In genomic region chr18:62450546-62451395, GRCh38 we compare ENCODE assay signal across 8 cellular contexts.
DNase-seq lines count a peak whose midpoint lies in the region; FAIRE-seq and TF ChIP-seq lines count a peak whose summit lies in the region.

No MANE protein-coding gene starts in this region.

- no peaks in the 10 kb centered on the region for H3K79me2 ChIP-seq in OCI-LY7 (ENCODE audit: insufficient read depth, low read depth, low read length)

- H3K9me2 ChIP-seq in OCI-LY7 (ENCODE audit: insufficient read depth, low read length): no peaks in the 10 kb centered on the region

- DNase-seq in GM12891 (ENCODE audit: insufficient read length, low spot score) (no peak), NCI-H226 (peak; percentile 69), astrocyte of the spinal cord (ENCODE audit: low read depth, low spot score) (peak; percentile 70), iris pigment epithelial cell (ENCODE audit: low read depth) (peak; percentile 71), thyroid gland (peak; percentile 30 to 50), OCI-LY7 (ENCODE audit: low spot score) (no peak), NCI-H1436 (lab: John Stamatoyannopoulos, UW) (no peak)
- no peak for DNase-seq in activated T-cell treated with anti-CD3 and anti-CD28 coated beads, Interleukin-2, amount 50 U/mL, for 1 hour

- TF ChIP-seq CTCF in astrocyte of the spinal cord (IDR thresholded peaks at IDR 0.05; ENCODE audit: low read depth, low read length) (no peak), thyroid gland (IDR thresholded peaks at IDR 0.05) (no peak), OCI-LY7 (conservative IDR thresholded peaks at IDR 0.05; ENCODE audit: low read length) (no peak)

- in situ Hi-C loops in astrocyte of the spinal cord (cut with HindIII; ENCODE audit: low sequenced_read_pairs): no loop called here

- H3K4me3 ChIP-seq in astrocyte of the spinal cord (ENCODE audit: low read depth, low read length): no peak overlapping the region
- H3K4me3 ChIP-seq in thyroid gland (replicated peaks in 1 of 3): no peak overlapping the region
- no peak overlapping the region for H3K4me3 ChIP-seq in OCI-LY7 (ENCODE audit: low read depth, low read length, poor library complexity, severe bottlenecking)

- H3K9me3 ChIP-seq in thyroid gland (no peaks in the 10 kb centered on the region), OCI-LY7 (ENCODE audit: low read length) (no peaks in the 10 kb centered on the region)

- H3K4me2 ChIP-seq in OCI-LY7 (ENCODE audit: low read length): no peak overlapping the region

- no peak overlapping the region for H2AFZ ChIP-seq in OCI-LY7 (ENCODE audit: low read length)

- H3K36me3 ChIP-seq in thyroid gland (no peaks in the 10 kb centered on the region), OCI-LY7 (ENCODE audit: insufficient read depth, low read length) (no peaks in the 10 kb centered on the region)

- no peak for TF ChIP-seq POLR2A in GM12891 (IDR thresholded peaks at IDR 0.05; ENCODE audit: low read depth, low read length)
- no peak for TF ChIP-seq POLR2A in thyroid gland (IDR thresholded peaks at IDR 0.05)

- POLR2A ChIA-PET in OCI-LY7 (lab: Charles Lee): interaction anchor here (0.6 kb wide), 2 partner anchors 43 to 129 kb away, joined by 3 read pairs; no protein-coding TSS in a partner anchor

- no peak for FAIRE-seq in GM12891 (lab: Jason Lieb, UNC)

- no TSS peak for BruUV-seq in OCI-LY7 (replicated peaks; lab: Mats Ljungman, UMichigan)

- H4K20me1 ChIP-seq in OCI-LY7 (ENCODE audit: insufficient read depth, low read length): no peaks in the 10 kb centered on the region

- intact Hi-C loops in thyroid gland (cut with DNase I) (no loop called here), OCI-LY7 (cut with micrococcal nuclease; ENCODE audit: unreplicated experiment) (no loop called here)

- CTCF ChIA-PET in OCI-LY7 (lab: Charles Lee; ENCODE audit: unreplicated experiment): no interaction called here

- H3K27me3 ChIP-seq in thyroid gland: no peaks in the 10 kb centered on the region

- 49 to 53% methylated on average over 15 of the region's 15 CpGs for WGBS in thyroid gland, 2 donors

- H3K27ac ChIP-seq in thyroid gland: peak overlapping the region in 2 of 3 donors; percentile 10 to 29
- no peak overlapping the region for H3K27ac ChIP-seq in OCI-LY7 (ENCODE audit: low read depth, low read length, poor library complexity, severe bottlenecking)

- H3K4me1 ChIP-seq in thyroid gland: peaks cover 0 to 9% of the 10 kb centered on the region in 2 donors
- no peaks in the 10 kb centered on the region for H3K4me1 ChIP-seq in OCI-LY7 (ENCODE audit: insufficient read depth, low read length, poor library complexity, severe bottlenecking)

TF ChIP-seq in GM12891, 5 proteins besides CTCF, POLR2A, EP300 and RAD21:
- TF ChIP-seq PAX5 (IDR thresholded peaks at IDR 0.05; ENCODE audit: insufficient read depth, low read length, severe bottlenecking) (no peak), SPI1 (IDR thresholded peaks at IDR 0.05; ENCODE audit: low read depth, low read length) (peak; percentile 38; the same call in 1 of the 2 replicates)
TF ChIP-seq in GM12891: peak in this region for 1.

Comparison
In these comparisons a context has a peak if more than half of its experiments do, and no peak if none do; other contexts are left out.
1. DNase-seq: peak in NCI-H226 (single experiment), astrocyte of the spinal cord (single experiment), iris pigment epithelial cell (single experiment) and thyroid gland (2 of 2); none in GM12891 (single experiment), OCI-LY7 (single experiment), NCI-H1436 (single experiment) and activated T-cell treated with anti-CD3 and anti-CD28 coated beads, Interleukin-2, amount 50 U/mL, for 1 hour (single experiment).